9 cellular contexts compared by ENCODE assay signal in the genomic region with DNA sequence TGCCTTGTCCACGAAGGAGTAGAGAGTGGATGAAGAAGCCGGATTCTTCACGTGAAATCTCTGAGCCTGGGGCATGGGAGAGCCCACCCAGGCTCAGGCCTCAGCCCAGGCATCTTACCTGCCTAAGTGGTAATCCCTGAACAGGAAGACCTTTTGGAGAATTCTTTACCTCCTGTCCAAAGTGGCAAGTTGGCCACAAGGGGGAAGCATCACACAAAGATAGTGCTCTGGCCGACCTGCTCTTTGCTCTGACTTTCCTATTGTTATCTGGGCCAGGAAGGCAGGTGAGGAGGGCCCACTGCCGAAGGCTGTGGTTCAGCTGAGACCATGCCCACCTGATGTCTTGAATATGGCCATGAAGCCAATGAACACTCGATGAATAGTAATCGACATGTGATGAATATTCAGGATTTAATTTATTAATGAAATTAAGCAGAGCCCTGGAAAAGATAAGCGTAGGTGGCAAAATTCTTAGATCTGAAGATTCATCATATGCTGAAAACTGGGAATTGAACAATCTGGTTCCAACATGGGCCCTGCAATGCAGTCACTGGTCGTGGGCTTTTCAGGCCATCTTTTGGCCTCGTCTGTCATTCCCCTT.
DNase-seq lines count a peak whose midpoint lies in the region; ATAC-seq, FAIRE-seq and TF ChIP-seq lines count a peak whose summit lies in the region.
"Had no signal": no experiment of that assay in that cellular context is flagged by ENCODE, and none has a peak within 500 bp of the region (broad histone marks: within the 10 kb centered on the region; RNA-seq: fewer than 3 reads in every experiment).

No MANE protein-coding gene starts in this region.

- intact Hi-C loops in activated CD8-positive, alpha-beta T cell treated with anti-CD3 and anti-CD28 coated beads for 36 hours (cut with micrococcal nuclease): loop anchor here (2.0 kb wide), 1 partner anchor 118 kb away; no protein-coding TSS in a partner anchor

- no peak overlapping the region for H3K4me3 ChIP-seq in epithelial cell of proximal tubule (ENCODE audit: low read depth, low read length)

- ATAC-seq in GM19463 (IDR thresholded peaks at IDR 0.05; ENCODE audit: unreplicated experiment): peak; percentile 74
- peak; percentile 70 for ATAC-seq in HG03521 (IDR thresholded peaks at IDR 0.05; ENCODE audit: unreplicated experiment)
- ATAC-seq in activated CD8-positive, alpha-beta T cell treated with anti-CD3 and anti-CD28 coated beads for 36 hours: peak; percentile 66

- no peaks in the 10 kb centered on the region for H3K4me1 Mint-ChIP-seq in activated CD8-positive, alpha-beta T cell treated with anti-CD3 and anti-CD28 coated beads for 36 hours (ENCODE audit: low read depth)

- FAIRE-seq in D721Med (lab: Jason Lieb, UNC): no peak
- FAIRE-seq: TTC549 had no signal

- no peaks in the 10 kb centered on the region for H3K27me3 Mint-ChIP-seq in activated CD8-positive, alpha-beta T cell treated with anti-CD3 and anti-CD28 coated beads for 36 hours

- no peak overlapping the region for H3K27ac ChIP-seq in substantia nigra (ENCODE audit: low read depth, low read length, poor library complexity, severe bottlenecking)

- no peak for DNase-seq in D721Med (ENCODE audit: insufficient read length, low spot score)
- DNase-seq in NCI-H510A treated with DMSO at 0.1 percent for 48 hours (lab: John Stamatoyannopoulos, UW): peak; percentile 93
- DNase-seq in activated CD8-positive, alpha-beta T cell treated with anti-CD3 and anti-CD28 coated beads for 36 hours: peak; percentile 71
- DNase-seq in epithelial cell of proximal tubule (ENCODE audit: low read depth): no peak
- peak; percentile 68 for DNase-seq in mucosa of gallbladder (ENCODE audit: low spot score)
- peak in 40 of 49 donors; percentile 4 to 66 (median 26) for DNase-seq in substantia nigra (lab: John Stamatoyannopoulos, UW)

- POLR2A ChIA-PET in activated CD8-positive, alpha-beta T cell treated with anti-CD3 and anti-CD28 coated beads for 36 hours (lab: Charles Lee): no interaction called here

- TF ChIP-seq CTCF in D721Med (IDR thresholded peaks at IDR 0.05; ENCODE audit: insufficient read depth, missing control alignments) (peak; percentile 63), epithelial cell of proximal tubule (conservative IDR thresholded peaks at IDR 0.05; ENCODE audit: low read depth, low read length) (peak; percentile 85)
- peak; percentile 66 for TF ChIP-seq CTCF in activated CD8-positive, alpha-beta T cell treated with anti-CD3 and anti-CD28 coated beads for 36 hours (IDR thresholded peaks at IDR 0.05)

- H3K36me3 Mint-ChIP-seq in activated CD8-positive, alpha-beta T cell treated with anti-CD3 and anti-CD28 coated beads for 36 hours (ENCODE audit: low read depth): no peaks in the 10 kb centered on the region

- no peak overlapping the region for H3K4me3 Mint-ChIP-seq in activated CD8-positive, alpha-beta T cell treated with anti-CD3 and anti-CD28 coated beads for 36 hours

- no peak overlapping the region for H3K27ac Mint-ChIP-seq in activated CD8-positive, alpha-beta T cell treated with anti-CD3 and anti-CD28 coated beads for 36 hours

- CTCF ChIA-PET in activated CD8-positive, alpha-beta T cell treated with anti-CD3 and anti-CD28 coated beads for 36 hours (lab: Charles Lee): interaction anchor here (1.0 to 1.5 kb wide), 3 partner anchors 27 to 640 kb away, joined by 3 read pairs; no protein-coding TSS in a partner anchor

- H3K9me3 Mint-ChIP-seq in activated CD8-positive, alpha-beta T cell treated with anti-CD3 and anti-CD28 coated beads for 36 hours: no peaks in the 10 kb centered on the region

Comparison
In these comparisons a context has a peak if more than half of its experiments do, and no peak if none do; other contexts are left out.
1. DNase-seq: peak in NCI-H510A treated with DMSO at 0.1 percent for 48 hours (single experiment), activated CD8-positive, alpha-beta T cell treated with anti-CD3 and anti-CD28 coated beads for 36 hours (single experiment), mucosa of gallbladder (single experiment) and substantia nigra (40 of 49); none in D721Med (single experiment) and epithelial cell of proximal tubule (single experiment).
2. Peak in every context shown above with its lines, with median percentiles within 50 percentile points of each other: CTCF ChIP-seq and ATAC-seq.